Comparison of ENCODE assay signal across 35 cellular contexts in genomic region chr16:55377840-55378239, GRCh38. TPM values are rescaled to one million over a fixed set of nuclear protein-coding genes. Genes with fewer than 3 reads are reported as not detected.
"Had no signal": no experiment of that assay in that cellular context is flagged by ENCODE, and none has a peak within 500 bp of the region (broad histone marks: within the 10 kb centered on the region; RNA-seq: fewer than 3 reads in every experiment).

No MANE protein-coding gene starts in this region.

- H3K4me1 ChIP-seq: adrenal gland, body of pancreas, breast epithelium had no signal

- H3K9me3 ChIP-seq: adrenal gland, body of pancreas, breast epithelium had no signal

- H3K36me3 ChIP-seq: adrenal gland, brain microvascular endothelial cell, breast epithelium had no signal

- H3K27ac ChIP-seq: adrenal gland, body of pancreas, brain microvascular endothelial cell, breast epithelium, VCaP had no signal

- FAIRE-seq: astrocyte, TTC549 had no signal

- H3K4me3 ChIP-seq: adrenal gland, body of pancreas, breast epithelium had no signal

- ATAC-seq: activated CD8-positive, alpha-beta T cell treated with anti-CD3 and anti-CD28 coated beads for 36 hours; activated naive CD4-positive, alpha-beta T cell treated with anti-CD3 and anti-CD28 coated beads, Interleukin-2, amount 50 U/mL, for 72 hours; activated T-cell treated with anti-CD3 and anti-CD28 coated beads, Interleukin-2, amount 50 U/mL, for 4 hours; activated T-cell treated with anti-CD3 and anti-CD28 coated beads, Interleukin-2, amount 50 U/mL, for 72 hours; activated T-helper 17 cell treated with anti-CD3 and anti-CD28 coated beads, Interleukin-2, amount 50 U/mL, for 72 hours; body of pancreas had no signal

- DNase-seq: activated B cell treated with CpG ODN at 0.5 μM for 24 hours; activated CD4-positive, alpha-beta memory T cell treated with anti-CD3 and anti-CD28 coated beads for 36 hours; activated CD4-positive, alpha-beta T cell treated with anti-CD3 and anti-CD28 coated beads for 4 hours; activated CD4-positive, alpha-beta T cell treated with anti-CD3 and anti-CD28 coated beads, Interleukin-2, amount 10 ng/mL, durations not matched to agents 24 days and 14 days; activated CD4-positive, alpha-beta T cell treated with anti-CD3 and anti-CD28 coated beads, Interleukin-2, amount 50 U/mL, for 1 hour; activated CD4-positive, alpha-beta T cell treated with anti-CD3 and anti-CD28 coated beads, Interleukin-2, amount 50 U/mL, for 4 hours; activated CD4-positive, CD25-positive, alpha-beta regulatory T cell treated with anti-CD3 and anti-CD28 coated beads, Interleukin-2, amount 50 U/mL, for 72 hours; activated CD8-positive, alpha-beta memory T cell treated with anti-CD3 and anti-CD28 coated beads, Interleukin-2, amount 50 U/mL, for 4 hours; activated CD8-positive, alpha-beta T cell treated with anti-CD3 and anti-CD28 coated beads for 36 hours; activated effector memory CD4-positive, alpha-beta T cell treated with anti-CD3 and anti-CD28 coated beads, Interleukin-2, amount 50 U/mL, for 16 hours; activated gamma-delta T cell treated with Interleukin-2 at 50 U/mL for 16 hours; activated naive CD4-positive, alpha-beta T cell; activated naive CD4-positive, alpha-beta T cell treated with anti-CD3 and anti-CD28 coated beads for 36 hours; activated naive CD4-positive, alpha-beta T cell treated with anti-CD3 and anti-CD28 coated beads, Interleukin-2, amount 50 U/mL, for 16 hours; activated naive CD8-positive, alpha-beta T cell treated with anti-CD3 and anti-CD28 coated beads for 36 hours; activated T-cell treated with anti-CD3 and anti-CD28 coated beads for 4 hours; activated T-cell treated with anti-CD3 and anti-CD28 coated beads, Interleukin-2, amount 50 U/mL, for 1 hour; activated T-cell treated with anti-CD3 and anti-CD28 coated beads, Interleukin-2, amount 50 U/mL, for 4 hours; activated T-cell treated with anti-CD3 and anti-CD28 coated beads, Interleukin-2, amount 50 U/mL, for 72 hours; adrenal gland; amniotic stem cell; aorta; body of pancreas; brain microvascular endothelial cell; central memory CD4-positive, alpha-beta T cell; T-helper 2 cell; T-helper 9 cell had no signal

- H3K27me3 ChIP-seq: body of pancreas, brain microvascular endothelial cell, breast epithelium had no signal

RNA-seq across cellular contexts. Expression of gene IRX6, which starts 53.8 kb away (rescaled TPM):
- total RNA-seq: activated CD4-positive, alpha-beta memory T cell treated with anti-CD3 and anti-CD28 coated beads for 36 hours; activated CD4-positive, alpha-beta T cell treated with anti-CD3 and anti-CD28 coated beads, Interleukin-2, amount 10 ng/mL, durations not matched to agents 24 days and 14 days; activated CD8-positive, alpha-beta memory T cell treated with anti-CD3 and anti-CD28 coated beads for 36 hours; activated CD8-positive, alpha-beta T cell treated with anti-CD3 and anti-CD28 coated beads for 36 hours; activated naive CD4-positive, alpha-beta T cell treated with anti-CD3 and anti-CD28 coated beads for 36 hours; activated naive CD4-positive, alpha-beta T cell treated with anti-CD3 and anti-CD28 coated beads, Interleukin-2, amount 50 U/mL, for 72 hours; activated naive CD8-positive, alpha-beta T cell treated with anti-CD3 and anti-CD28 coated beads for 36 hours; activated T-cell treated with anti-CD3 and anti-CD28 coated beads, Interleukin-2, amount 50 U/mL, for 4 hours; activated T-cell treated with anti-CD3 and anti-CD28 coated beads, Interleukin-2, amount 50 U/mL, for 72 hours; activated T-helper 1 cell treated with anti-CD3 and anti-CD28 coated beads, Interleukin-12 subunit alpha, Interleukin-12 subunit beta, Interleukin-2, Interleukin-4 antibody, amounts not matched to agents 30 ng/mL and 10 ng/mL and 1 ng/mL, durations not matched to agents 14 hours and 24 hours and 36 hours; activated T-helper 17 cell treated with anti-CD3 and anti-CD28 coated beads, Interleukin-2, amount 50 U/mL, for 72 hours; astrocyte had no signal
- polyA plus RNA-seq: aorta had no signal
